Comparison of ENCODE assay signal across 8 cellular contexts in genomic region chr11:8099291-8099899, GRCh38. TPM values are rescaled to one million over a fixed set of nuclear protein-coding genes. Genes with fewer than 3 reads are reported as not detected.
DNase-seq lines count a peak whose midpoint lies in the region; ATAC-seq, FAIRE-seq and TF ChIP-seq lines count a peak whose summit lies in the region.

No MANE protein-coding gene starts in this region.

- no peaks in the 10 kb centered on the region for H3K36me3 ChIP-seq in keratinocyte (ENCODE audit: control insufficient read depth in 2 of 2, extremely low read depth in 1 of 2, insufficient read depth in 2 of 2, low read length in 2 of 2)

- H3K4me2 ChIP-seq in keratinocyte (ENCODE audit: control insufficient read depth, extremely low read depth, insufficient read depth, low read depth, low read length): no peak overlapping the region

- H4K20me1 ChIP-seq in keratinocyte (ENCODE audit: control insufficient read depth, extremely low read depth, insufficient read depth, low read length): no peaks in the 10 kb centered on the region

- peak; percentile 46 for DNase-seq in CMK (ENCODE audit: low read depth)
- DNase-seq in MV-4-11 (lab: John Stamatoyannopoulos, UW): peak; percentile 67
- peak; percentile 43 to 80 for DNase-seq in T47D (ENCODE audit: low read depth in 1 of 2, low spot score in 1 of 2)
- peak; percentile 44 for DNase-seq in keratinocyte (ENCODE audit: low read depth, low spot score)
- peak; percentile 46 for DNase-seq in stimulated activated CD4-positive, alpha-beta T cell treated with anti-CD3 and anti-CD28 coated beads, Interleukin-2, amount 100 ng/mL, for 4 hours (ENCODE audit: low read depth)

- TF ChIP-seq CTCF in VCaP (conservative IDR thresholded peaks at IDR 0.05): peak; percentile 83
- peak; percentile 62 to 88 (median 77) for TF ChIP-seq CTCF in keratinocyte (optimal IDR thresholded peaks at IDR 0.05 in 1 of 3, IDR thresholded peaks at IDR 0.05 in 1 of 3, conservative IDR thresholded peaks at IDR 0.05 in 1 of 3; ENCODE audit: extremely low read depth in 1 of 3, insufficient read depth in 2 of 3, low read length in 3 of 3)

- H3K4me3 ChIP-seq in keratinocyte (ENCODE audit: control insufficient read depth in 2 of 3, extremely low read depth in 1 of 3, insufficient read depth in 2 of 3, low read depth in 1 of 3, low read length in 3 of 3): no peak overlapping the region

- no peak overlapping the region for H3K27ac ChIP-seq in VCaP
- no peak overlapping the region for H3K27ac ChIP-seq in keratinocyte (ENCODE audit: control insufficient read depth, insufficient read depth, low read length)

- H3K27me3 ChIP-seq in keratinocyte (ENCODE audit: control insufficient read depth, extremely low read depth, insufficient read depth, low read length): no peaks in the 10 kb centered on the region

- in situ Hi-C loops in T47D (cut with HindIII; ENCODE audit: low pct_unique_long_range_greater_than_20kb, low sequenced_read_pairs): no loop called here

- H2AFZ ChIP-seq in keratinocyte (ENCODE audit: control insufficient read depth, low read length): no peak overlapping the region

- peak; percentile 91 for FAIRE-seq in keratinocyte (lab: Jason Lieb, UNC)

- no peak overlapping the region for H3K9ac ChIP-seq in keratinocyte (ENCODE audit: control insufficient read depth, extremely low read depth, insufficient read depth, low read length)

- ATAC-seq in GM19438 (IDR thresholded peaks at IDR 0.05; ENCODE audit: low read depth, unreplicated experiment): peak; percentile 70
- no peak for ATAC-seq in GM21447 (IDR thresholded peaks at IDR 0.05; ENCODE audit: unreplicated experiment)

- H3K9me3 ChIP-seq in keratinocyte (ENCODE audit: control insufficient read depth, low read depth, low read length): no peaks in the 10 kb centered on the region

- no peaks in the 10 kb centered on the region for H3K79me2 ChIP-seq in keratinocyte (ENCODE audit: control insufficient read depth, insufficient read depth, low read length)

- dilution Hi-C loops in keratinocyte (cut with MboI; ENCODE audit: extremely low pct_ligation_motif_present, low sequenced_read_pairs): no loop called here

- no peaks in the 10 kb centered on the region for H3K9me1 ChIP-seq in keratinocyte (ENCODE audit: control insufficient read depth, extremely low read depth, insufficient read depth, low read length)

- H3K4me1 ChIP-seq in keratinocyte (ENCODE audit: control insufficient read depth, extremely low read depth, insufficient read depth, low read length): peaks cover 9% of the 10 kb centered on the region

RNA-seq across cellular contexts. Expression of gene TUB, which starts 18.4 kb away (rescaled TPM):
- 0.40 to 0.97 TPM (median 0.84 TPM) in 3 replicates for polyA plus RNA-seq in keratinocyte
- 0.10 TPM for polyA plus RNA-seq in keratinocyte (2011; ENCODE audit: low read depth)
- polyA plus RNA-seq in keratinocyte (2011; cell fraction: cytosol; rRNA removed): 0.45 and 0.55 TPM in 2 replicates
- 0.92 and 1.1 TPM in 2 replicates for polyA plus RNA-seq in keratinocyte (2011; cell fraction: nucleus; rRNA removed)
- polyA plus RNA-seq in keratinocyte (2012; ENCODE audit: low replicate concordance): 0.14 and 0.87 TPM in 2 replicates
- 0.53 to 2.0 TPM (median 0.83 TPM) in 3 replicates for polyA minus RNA-seq in keratinocyte
- 1.3 TPM for polyA minus RNA-seq in keratinocyte (2011; cell fraction: cytosol; rRNA and poly(A)+ RNA removed)
- polyA minus RNA-seq in keratinocyte (2011; cell fraction: nucleus; rRNA and poly(A)+ RNA removed): 0.32 and 0.62 TPM in 2 replicates
